ENCODE assay signal across 27 cellular contexts in genomic region chr15:52251144-52251860, GRCh38. TPM values are rescaled to one million over a fixed set of nuclear protein-coding genes. Genes with fewer than 3 reads are reported as not detected.
DNase-seq lines count a peak whose midpoint lies in the region; ATAC-seq and TF ChIP-seq lines count a peak whose summit lies in the region.
"Had no signal": no experiment of that assay in that cellular context is flagged by ENCODE, and none has a peak within 500 bp of the region (broad histone marks: within the 10 kb centered on the region; RNA-seq: fewer than 3 reads in every experiment).

No MANE protein-coding gene starts in this region.

- H3K4me3 ChIP-seq in GM23248 (no peak overlapping the region), upper lobe of left lung (no peak overlapping the region)
- H3K4me3 ChIP-seq: prostate gland, tibial nerve had no signal

- in situ Hi-C loops in GM23248 (cut with MboI) = loop anchor here (10.0 kb wide), 1 partner anchor 483 kb away; no protein-coding TSS in a partner anchor

- H4K20me1 ChIP-seq in GM23248 (ENCODE audit: insufficient read depth) = no peaks in the 10 kb centered on the region

- H3K27me3 ChIP-seq in GM23248 (replicated peaks; ENCODE audit: insufficient read depth) (no peaks in the 10 kb centered on the region), upper lobe of left lung (no peaks in the 10 kb centered on the region)
- H3K27me3 ChIP-seq: tibial nerve had no signal

- H2AFZ ChIP-seq in GM23248 = no peak overlapping the region

- H3K9me3 ChIP-seq in GM23248 (ENCODE audit: low read depth) (no peaks in the 10 kb centered on the region), upper lobe of left lung (no peaks in the 10 kb centered on the region)
- H3K9me3 ChIP-seq: prostate gland, tibial nerve had no signal

- WGBS in GM23248 (ENCODE audit: low coverage in 1 of 2, low lambda C conversion rate in 2 of 2, missing lambda C conversion rate in 2 of 2), 2 experiments = 84 to 85% methylated on average over 8 of the region's 8 CpGs
- 65 to 72% methylated on average over 8 of the region's 8 CpGs for WGBS in upper lobe of left lung, 2 donors

- no peaks in the 10 kb centered on the region for H3K36me3 ChIP-seq in GM23248 (ENCODE audit: low read depth)
- peaks cover 0 to 8% (median 2%) of the 10 kb centered on the region in 4 donors for H3K36me3 ChIP-seq in upper lobe of left lung
- H3K36me3 ChIP-seq: prostate gland, tibial nerve had no signal

- H3K4me2 ChIP-seq in GM23248 (ENCODE audit: unreplicated experiment) = peak overlapping the region; percentile 1
- H3K4me2 ChIP-seq: KMS-11 had no signal

- no peak for DNase-seq in GM23248
- peak; percentile 48 for DNase-seq in amniotic epithelial cell (ENCODE audit: low read depth)
- peak; percentile 47 for DNase-seq in islet precursor cell
- DNase-seq in upper lobe of left lung = no peak
- no peak for DNase-seq in NCI-H1417 treated with DMSO at 0.1 percent for 48 hours (lab: John Stamatoyannopoulos, UW)
- DNase-seq: activated CD4-positive, CD25-positive, alpha-beta regulatory T cell treated with anti-CD3 and anti-CD28 coated beads, Interleukin-2, amount 50 U/mL, for 72 hours; activated CD8-positive, alpha-beta T cell treated with anti-CD3 and anti-CD28 coated beads for 36 hours; activated naive CD4-positive, alpha-beta T cell treated with anti-CD3 and anti-CD28 coated beads, Interleukin-2, amount 50 U/mL, for 16 hours; cortex of kidney; effector memory CD4-positive, alpha-beta T cell; GOT3; midbrain; MM.1S; naive thymus-derived CD4-positive, alpha-beta T cell; NCI-H446; NCI-H774; nucleus accumbens; stimulated activated CD4-positive, alpha-beta T cell treated with anti-CD3 and anti-CD28 coated beads, Interleukin-4, amount 100 ng/mL, for 24 hours had no signal

- H3K79me2 ChIP-seq in GM23248 (ENCODE audit: insufficient read depth) = no peaks in the 10 kb centered on the region

- TF ChIP-seq POLR2A in upper lobe of left lung (IDR thresholded peaks at IDR 0.05) = no peak

- H3K9ac ChIP-seq in GM23248 = no peak overlapping the region
- H3K9ac ChIP-seq: KMS-11 had no signal

- H3K9me2 ChIP-seq in GM23248 (ENCODE audit: insufficient read depth) = no peaks in the 10 kb centered on the region

- ATAC-seq in upper lobe of left lung (ENCODE audit: low FRiP score in 2 of 2) (no peak), HG02571 (IDR thresholded peaks at IDR 0.05; ENCODE audit: unreplicated experiment) (no peak), esophagus mucosa (no peak)
- ATAC-seq: activated CD8-positive, alpha-beta T cell treated with anti-CD3 and anti-CD28 coated beads for 36 hours; activated T-helper 17 cell treated with anti-CD3 and anti-CD28 coated beads, Interleukin-2, amount 50 U/mL, for 72 hours; naive thymus-derived CD4-positive, alpha-beta T cell; sciatic nerve had no signal

- peaks cover 25% of the 10 kb centered on the region for H3F3A ChIP-seq in GM23248 (ENCODE audit: insufficient read depth)

- TF ChIP-seq CTCF in upper lobe of left lung (IDR thresholded peaks at IDR 0.05) = no peak

- H3K27ac ChIP-seq in GM23248 (no peak overlapping the region), upper lobe of left lung (peak overlapping the region in 3 of 4 donors; percentile 32 to 75 (median 43))
- H3K27ac ChIP-seq: KMS-11, tibial nerve had no signal

- H3K4me1 ChIP-seq in GM23248 (ENCODE audit: insufficient read depth) (peaks cover 31% of the 10 kb centered on the region), upper lobe of left lung (peaks cover 0 to 35% (median 5%) of the 10 kb centered on the region in 4 donors)
- H3K4me1 ChIP-seq: prostate gland had no signal

- TF ChIP-seq EP300 in upper lobe of left lung (IDR thresholded peaks at IDR 0.05) = no peak

RNA-seq across cellular contexts. Expression of gene MYO5C, which starts 44.3 kb away (rescaled TPM):
- not detected in 2 replicates for total RNA-seq in GM23248 (2014; rRNA removed; shearing (Covaris generic))
- not detected in 2 replicates for polyA plus RNA-seq in GM23248 (2016; fragmentation: Nextera tagmentation; extraction: Ambion mirVana)
- total RNA-seq in upper lobe of left lung (100 to 1,000 TPM in 2 of 6 donors, 10 to 100 TPM in 4; 59.9 to 128 (median 84.5) TPM), esophagus mucosa (19.7 TPM)
- total RNA-seq: fibroblast of villous mesenchyme had no signal
- polyA plus RNA-seq: CD14-positive monocyte had no signal

Comparison
In these comparisons a context has a peak if more than half of its experiments do, and no peak if none do; other contexts are left out.
1. DNase-seq: peak in amniotic epithelial cell (single experiment) and islet precursor cell (single experiment); none in GM23248 (single experiment), upper lobe of left lung (0 of 2) and NCI-H1417 treated with DMSO at 0.1 percent for 48 hours (single experiment).
2. RNA of gene MYO5C, which starts 44.3 kb away (total RNA-seq): 59.9 to 128 TPM in upper lobe of left lung and 19.7 TPM in esophagus mucosa (single experiment); not detected in GM23248; every median in the first group is over 10 times any median in the second.